Comparison of ENCODE assay signal across 8 cellular contexts in the genomic region with DNA sequence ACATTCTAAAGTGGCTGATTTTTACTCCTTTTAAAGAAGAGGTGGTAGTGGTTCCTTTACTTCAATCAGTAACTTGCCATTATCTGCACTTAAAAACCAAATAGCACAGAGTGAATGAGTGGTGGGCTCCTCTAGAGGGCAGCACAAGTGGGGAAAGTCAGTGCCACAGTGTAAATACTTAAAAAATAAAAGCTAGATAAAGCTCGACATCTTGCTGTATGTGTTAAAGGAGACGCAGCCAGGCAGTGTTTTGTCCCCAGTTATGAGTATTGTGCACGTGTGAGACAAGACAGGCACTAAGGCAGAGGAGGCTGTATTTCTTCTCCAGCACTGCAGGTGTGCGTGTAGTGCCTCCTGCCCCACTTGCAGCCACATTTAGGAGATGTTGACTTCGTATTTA. TPM values are rescaled to one million over a fixed set of nuclear protein-coding genes. Genes with fewer than 3 reads are reported as not detected.
A peak's percentile ranks its signal among the peaks of the same experiment; 100 is the strongest.
DNase-seq lines count a peak whose midpoint lies in the region; ATAC-seq and TF ChIP-seq lines count a peak whose summit lies in the region.

No MANE protein-coding gene starts in this region.

- H3K27me3 Mint-ChIP-seq in activated naive CD8-positive, alpha-beta T cell treated with anti-CD3 and anti-CD28 coated beads, Interleukin-2, amount 10 ng/mL, durations not matched to agents 7 days and 5 days = no peaks in the 10 kb centered on the region

- H3K4me1 Mint-ChIP-seq in activated naive CD8-positive, alpha-beta T cell treated with anti-CD3 and anti-CD28 coated beads, Interleukin-2, amount 10 ng/mL, durations not matched to agents 7 days and 5 days = peaks cover 4% of the 10 kb centered on the region

- H3K9me3 Mint-ChIP-seq in activated naive CD8-positive, alpha-beta T cell treated with anti-CD3 and anti-CD28 coated beads, Interleukin-2, amount 10 ng/mL, durations not matched to agents 7 days and 5 days = no peaks in the 10 kb centered on the region

- no peak for TF ChIP-seq POLR2A in sigmoid colon (IDR thresholded peaks at IDR 0.05)

- no peak overlapping the region for H3K4me3 Mint-ChIP-seq in activated naive CD8-positive, alpha-beta T cell treated with anti-CD3 and anti-CD28 coated beads, Interleukin-2, amount 10 ng/mL, durations not matched to agents 7 days and 5 days

- DNase-seq in DMS153 treated with DMSO at 0.1 percent for 48 hours (lab: John Stamatoyannopoulos, UW; ENCODE audit: unreplicated experiment) = peak; percentile 1
- DNase-seq in DMS153 (lab: John Stamatoyannopoulos, UW) = no peak
- DNase-seq in NAMALWA (ENCODE audit: low spot score) = peak; percentile 57
- DNase-seq in activated naive CD8-positive, alpha-beta T cell treated with anti-CD3 and anti-CD28 coated beads, Interleukin-2, amount 10 ng/mL, durations not matched to agents 7 days and 5 days = no peak
- DNase-seq in kidney tubule cell (ENCODE audit: low spot score) = peak; percentile 34
- DNase-seq in sigmoid colon = no peak

- no peak overlapping the region for H3K27ac ChIP-seq in sigmoid colon

- intact Hi-C loops in sigmoid colon (cut with DNase I) = no loop called here

- WGBS in sigmoid colon, 2 donors = 69 to 70% methylated on average over 5 of the region's 5 CpGs

- peaks cover 15% of the 10 kb centered on the region for H3K36me3 Mint-ChIP-seq in activated naive CD8-positive, alpha-beta T cell treated with anti-CD3 and anti-CD28 coated beads, Interleukin-2, amount 10 ng/mL, durations not matched to agents 7 days and 5 days

- H3K4me3 ChIP-seq in sigmoid colon = no peak overlapping the region

- no peaks in the 10 kb centered on the region for H3K27me3 ChIP-seq in sigmoid colon

- peaks cover 0 to 48% (median 18%) of the 10 kb centered on the region in 4 donors for H3K36me3 ChIP-seq in sigmoid colon

- POLR2A ChIA-PET in activated naive CD8-positive, alpha-beta T cell treated with anti-CD3 and anti-CD28 coated beads, Interleukin-2, amount 10 ng/mL, durations not matched to agents 7 days and 5 days (lab: Charles Lee) = no interaction called here

- H3K27ac Mint-ChIP-seq in activated naive CD8-positive, alpha-beta T cell treated with anti-CD3 and anti-CD28 coated beads, Interleukin-2, amount 10 ng/mL, durations not matched to agents 7 days and 5 days = no peak overlapping the region

- TF ChIP-seq CTCF in sigmoid colon (IDR thresholded peaks at IDR 0.05) = peak in 1 of 4 experiments; percentile 23

- TF ChIP-seq EP300 in sigmoid colon (IDR thresholded peaks at IDR 0.05) = no peak

- no peaks in the 10 kb centered on the region for H3K4me1 ChIP-seq in sigmoid colon

- no peaks in the 10 kb centered on the region for H3K9me3 ChIP-seq in sigmoid colon

- ATAC-seq in GM19455 (IDR thresholded peaks at IDR 0.05; ENCODE audit: unreplicated experiment) = peak; percentile 89
- ATAC-seq in activated naive CD8-positive, alpha-beta T cell treated with anti-CD3 and anti-CD28 coated beads, Interleukin-2, amount 10 ng/mL, durations not matched to agents 7 days and 5 days (ENCODE audit: low read depth) = peak; percentile 78
- no peak for ATAC-seq in HG03095 (IDR thresholded peaks at IDR 0.05; ENCODE audit: unreplicated experiment)

RNA-seq across cellular contexts. Expression of a gene that starts 24.6 kb away (rescaled TPM):
- total RNA-seq in activated naive CD8-positive, alpha-beta T cell treated with anti-CD3 and anti-CD28 coated beads, Interleukin-2, amount 10 ng/mL, durations not matched to agents 7 days and 5 days = 1 to 10 TPM; 3.3 to 4.2 TPM
- total RNA-seq in sigmoid colon = 10 to 100 TPM in 2 of 4 donors, 1 to 10 TPM in 2; 7.3 to 13.6 (median 9.4) TPM
- polyA plus RNA-seq in sigmoid colon = 1 to 10 TPM; 1.4 to 4.6 (median 3.0) TPM

Comparison
In these comparisons a context has a peak if more than half of its experiments do, and no peak if none do; other contexts are left out.
1. DNase-seq: peak in DMS153 treated with DMSO at 0.1 percent for 48 hours (single experiment), NAMALWA (single experiment) and kidney tubule cell (single experiment); none in DMS153 (single experiment), activated naive CD8-positive, alpha-beta T cell treated with anti-CD3 and anti-CD28 coated beads, Interleukin-2, amount 10 ng/mL, durations not matched to agents 7 days and 5 days (single experiment) and sigmoid colon (single experiment).